In genomic region chr2:233375490-233376314, GRCh38 we compare ENCODE assay signal across 14 cellular contexts. TPM values are rescaled to one million over a fixed set of nuclear protein-coding genes. Genes with fewer than 3 reads are reported as not detected.
A peak's percentile ranks its signal among the peaks of the same experiment; 100 is the strongest.
DNase-seq lines count a peak whose midpoint lies in the region; ATAC-seq and TF ChIP-seq lines count a peak whose summit lies in the region.
"Had no signal": no experiment of that assay in that cellular context is flagged by ENCODE, and none has a peak within 500 bp of the region (broad histone marks: within the 10 kb centered on the region; RNA-seq: fewer than 3 reads in every experiment).

No MANE protein-coding gene starts in this region.

- no TSS peak for BruUV-seq in OCI-LY7 (replicated peaks; lab: Mats Ljungman, UMichigan)

- H3K36me3 ChIP-seq in OCI-LY7 (ENCODE audit: insufficient read depth, low read length) (peaks cover 48% of the 10 kb centered on the region), lower lobe of right lung (peaks cover 13% of the 10 kb centered on the region), upper lobe of right lung (no peaks in the 10 kb centered on the region)

- H3K4me3 ChIP-seq in OCI-LY7 (ENCODE audit: low read depth, low read length, poor library complexity, severe bottlenecking) (peak overlapping the region; percentile 42), lower lobe of right lung (no peak overlapping the region), upper lobe of right lung (no peak overlapping the region)
- H3K4me3 ChIP-seq: heart right ventricle had no signal

- H4K20me1 ChIP-seq in OCI-LY7 (ENCODE audit: insufficient read depth, low read length) = no peaks in the 10 kb centered on the region

- no peak for TF ChIP-seq CTCF in natural killer cell (IDR thresholded peaks at IDR 0.05)
- no peak for TF ChIP-seq CTCF in OCI-LY7 (conservative IDR thresholded peaks at IDR 0.05; ENCODE audit: low read length)
- TF ChIP-seq CTCF in lower lobe of right lung (IDR thresholded peaks at IDR 0.05) = no peak
- TF ChIP-seq CTCF in upper lobe of right lung (IDR thresholded peaks at IDR 0.05) = no peak

- CTCF ChIA-PET in OCI-LY7 (lab: Charles Lee; ENCODE audit: unreplicated experiment) = interaction anchor here (0.6 kb wide), 1 partner anchor 61 kb away, joined by 3 read pairs; no protein-coding TSS in a partner anchor
- CTCF ChIA-PET in activated CD4-positive, alpha-beta memory T cell treated with anti-CD3 and anti-CD28 coated beads for 36 hours (lab: Charles Lee) = no interaction called here

- H3K27me3 ChIP-seq in lower lobe of right lung (ENCODE audit: low read depth) = no peaks in the 10 kb centered on the region
- no peaks in the 10 kb centered on the region for H3K27me3 ChIP-seq in upper lobe of right lung
- H3K27me3 ChIP-seq: heart right ventricle had no signal

- H3K4me1 Mint-ChIP-seq in natural killer cell = peaks cover 60 to 61% of the 10 kb centered on the region in 2 donors
- H3K4me1 Mint-ChIP-seq in natural killer cell treated with Interleukin-12 subunit alpha and Interleukin-12 subunit beta and Interleukin-15 and Interleukin-18, amount 100 ng/mL, for 72 hours (ENCODE audit: low read depth in 2 of 2) = peaks cover 42 to 47% of the 10 kb centered on the region in 2 donors
- H3K4me1 Mint-ChIP-seq in activated CD4-positive, alpha-beta memory T cell treated with anti-CD3 and anti-CD28 coated beads for 36 hours (ENCODE audit: low read depth) = peaks cover 13% of the 10 kb centered on the region

- H3K4me1 ChIP-seq in OCI-LY7 (ENCODE audit: insufficient read depth, low read length, poor library complexity, severe bottlenecking) (peaks cover 86% of the 10 kb centered on the region), lower lobe of right lung (no peaks in the 10 kb centered on the region), upper lobe of right lung (no peaks in the 10 kb centered on the region)

- ATAC-seq in natural killer cell = no peak
- ATAC-seq in natural killer cell treated with Interleukin-12 subunit alpha and Interleukin-12 subunit beta and Interleukin-15 and Interleukin-18, amount 100 ng/mL, for 72 hours = no peak
- ATAC-seq in lower lobe of right lung = peak; percentile 77 to 84
- ATAC-seq in upper lobe of right lung = peak; percentile 70
- no peak for ATAC-seq in HG02938 (IDR thresholded peaks at IDR 0.05; ENCODE audit: unreplicated experiment)
- ATAC-seq in HG03139 (IDR thresholded peaks at IDR 0.05; ENCODE audit: unreplicated experiment) = no peak
- ATAC-seq: esophagus mucosa, heart right ventricle had no signal

- H3K27ac Mint-ChIP-seq in natural killer cell = peak overlapping the region; percentile 51 to 69
- H3K27ac Mint-ChIP-seq in natural killer cell treated with Interleukin-12 subunit alpha and Interleukin-12 subunit beta and Interleukin-15 and Interleukin-18, amount 100 ng/mL, for 72 hours = peak overlapping the region in 1 of 2 donors; percentile 62
- H3K27ac Mint-ChIP-seq in activated CD4-positive, alpha-beta memory T cell treated with anti-CD3 and anti-CD28 coated beads for 36 hours = no peak overlapping the region
- H3K27ac Mint-ChIP-seq: dendritic cell treated with granulocyte-macrophage colony-stimulating factor and Interleukin-4, amounts not matched to agents 40 ng/mL and 50 ng/mL, for 4 days had no signal

- H3K36me3 Mint-ChIP-seq in natural killer cell = peaks cover 15% of the 10 kb centered on the region
- peaks cover 11% of the 10 kb centered on the region for H3K36me3 Mint-ChIP-seq in natural killer cell treated with Interleukin-12 subunit alpha and Interleukin-12 subunit beta and Interleukin-15 and Interleukin-18, amount 100 ng/mL, for 72 hours
- H3K36me3 Mint-ChIP-seq in activated CD4-positive, alpha-beta memory T cell treated with anti-CD3 and anti-CD28 coated beads for 36 hours = peaks cover 15% of the 10 kb centered on the region

- no peak overlapping the region for H3K4me3 Mint-ChIP-seq in natural killer cell
- H3K4me3 Mint-ChIP-seq in natural killer cell treated with Interleukin-12 subunit alpha and Interleukin-12 subunit beta and Interleukin-15 and Interleukin-18, amount 100 ng/mL, for 72 hours = no peak overlapping the region
- H3K4me3 Mint-ChIP-seq in activated CD4-positive, alpha-beta memory T cell treated with anti-CD3 and anti-CD28 coated beads for 36 hours = no peak overlapping the region
- H3K4me3 Mint-ChIP-seq: dendritic cell treated with granulocyte-macrophage colony-stimulating factor and Interleukin-4, amounts not matched to agents 40 ng/mL and 50 ng/mL, for 4 days had no signal

- peak overlapping the region; percentile 87 for H3K27ac ChIP-seq in OCI-LY7 (ENCODE audit: low read depth, low read length, poor library complexity, severe bottlenecking)
- H3K27ac ChIP-seq in lower lobe of right lung = peak overlapping the region; percentile 43
- H3K27ac ChIP-seq in upper lobe of right lung = no peak overlapping the region
- H3K27ac ChIP-seq: heart right ventricle had no signal

- no peak for DNase-seq in natural killer cell
- DNase-seq in natural killer cell treated with Interleukin-12 subunit alpha and Interleukin-12 subunit beta and Interleukin-15 and Interleukin-18, amount 100 ng/mL, for 72 hours (ENCODE audit: low spot score) = no peak
- peak; percentile 58 for DNase-seq in OCI-LY7 (ENCODE audit: low spot score)
- no peak for DNase-seq in lower lobe of right lung
- no peak for DNase-seq in upper lobe of right lung
- DNase-seq in activated CD4-positive, alpha-beta memory T cell treated with anti-CD3 and anti-CD28 coated beads for 36 hours = no peak
- DNase-seq: activated CD4-positive, alpha-beta T cell treated with anti-CD3 and anti-CD28 coated beads, Interleukin-2, amount 50 U/mL, for 1 hour; heart right ventricle; NCI-H2081; SHP77 had no signal

- H3K4me2 ChIP-seq in OCI-LY7 (ENCODE audit: low read length) = peak overlapping the region; percentile 78

- no peaks in the 10 kb centered on the region for H3K9me3 Mint-ChIP-seq in natural killer cell
- H3K9me3 Mint-ChIP-seq in natural killer cell treated with Interleukin-12 subunit alpha and Interleukin-12 subunit beta and Interleukin-15 and Interleukin-18, amount 100 ng/mL, for 72 hours = no peaks in the 10 kb centered on the region
- no peaks in the 10 kb centered on the region for H3K9me3 Mint-ChIP-seq in activated CD4-positive, alpha-beta memory T cell treated with anti-CD3 and anti-CD28 coated beads for 36 hours
- H3K9me3 Mint-ChIP-seq: dendritic cell treated with granulocyte-macrophage colony-stimulating factor and Interleukin-4, amounts not matched to agents 40 ng/mL and 50 ng/mL, for 4 days had no signal

- H3K9me2 ChIP-seq in OCI-LY7 (ENCODE audit: insufficient read depth, low read length) = no peaks in the 10 kb centered on the region

- no peaks in the 10 kb centered on the region for H3K27me3 Mint-ChIP-seq in natural killer cell (ENCODE audit: low read depth in 2 of 2)
- H3K27me3 Mint-ChIP-seq in natural killer cell treated with Interleukin-12 subunit alpha and Interleukin-12 subunit beta and Interleukin-15 and Interleukin-18, amount 100 ng/mL, for 72 hours = no peaks in the 10 kb centered on the region
- no peaks in the 10 kb centered on the region for H3K27me3 Mint-ChIP-seq in activated CD4-positive, alpha-beta memory T cell treated with anti-CD3 and anti-CD28 coated beads for 36 hours
- H3K27me3 Mint-ChIP-seq: dendritic cell treated with granulocyte-macrophage colony-stimulating factor and Interleukin-4, amounts not matched to agents 40 ng/mL and 50 ng/mL, for 4 days had no signal

- intact Hi-C loops in natural killer cell (cut with micrococcal nuclease) (no loop called here), OCI-LY7 (cut with micrococcal nuclease; ENCODE audit: unreplicated experiment) (no loop called here), lower lobe of right lung (cut with DNase I) (no loop called here), upper lobe of right lung (cut with DNase I) (no loop called here)
- intact Hi-C loops in activated CD4-positive, alpha-beta memory T cell treated with anti-CD3 and anti-CD28 coated beads for 36 hours (cut with micrococcal nuclease) = no loop called here

- peaks cover 64% of the 10 kb centered on the region for H3K79me2 ChIP-seq in OCI-LY7 (ENCODE audit: insufficient read depth, low read depth, low read length)

- peak overlapping the region; percentile 38; the same call in 1 of the 2 replicates for H2AFZ ChIP-seq in OCI-LY7 (ENCODE audit: low read length)

- POLR2A ChIA-PET in OCI-LY7 (lab: Charles Lee) = interaction anchor here (0.6 to 4.9 kb wide), 4 partner anchors 9 to 136 kb away, joined by 3 to 38 read pairs (median 8); no protein-coding TSS in a partner anchor
- POLR2A ChIA-PET in activated CD4-positive, alpha-beta memory T cell treated with anti-CD3 and anti-CD28 coated beads for 36 hours (lab: Charles Lee) = no interaction called here

- H3K9me3 ChIP-seq in OCI-LY7 (ENCODE audit: low read length) = no peaks in the 10 kb centered on the region
- H3K9me3 ChIP-seq in lower lobe of right lung = no peaks in the 10 kb centered on the region
- no peaks in the 10 kb centered on the region for H3K9me3 ChIP-seq in upper lobe of right lung

RNA-seq across cellular contexts. Expression of gene DGKD, which starts 21.4 kb away (rescaled TPM):
- 100 to 1,000 TPM; 299 to 456 (median 329) TPM for total RNA-seq in natural killer cell
- total RNA-seq in natural killer cell treated with Interleukin-12 subunit alpha and Interleukin-12 subunit beta and Interleukin-15 and Interleukin-18, amount 100 ng/mL, for 72 hours = 100 to 1,000 TPM in 1 of 2 donors, 10 to 100 TPM in 1; 82.4 to 124 TPM
- 51.3 and 62.9 TPM in 2 replicates for total RNA-seq in OCI-LY7 (2014; rRNA removed; shearing (Covaris generic))
- total RNA-seq in OCI-LY7 (2022) = 271 and 305 TPM in 2 replicates
- 69.3 TPM for total RNA-seq in lower lobe of right lung
- total RNA-seq in upper lobe of right lung = 86.7 TPM
- total RNA-seq in activated CD4-positive, alpha-beta memory T cell treated with anti-CD3 and anti-CD28 coated beads for 36 hours = 10 to 100 TPM; 44.2 to 46.4 TPM

Comparison
In these comparisons a context has a peak if more than half of its experiments do, and no peak if none do; other contexts are left out.
1. ATAC-seq: peak in lower lobe of right lung (2 of 2) and upper lobe of right lung (single experiment); none in natural killer cell (0 of 3), natural killer cell treated with Interleukin-12 subunit alpha and Interleukin-12 subunit beta and Interleukin-15 and Interleukin-18, amount 100 ng/mL, for 72 hours (0 of 2), HG02938 (single experiment) and HG03139 (single experiment).